ENCODE assay signal across 16 cellular contexts in genomic region chr7:77532247-77532646, GRCh38. TPM values are rescaled to one million over a fixed set of nuclear protein-coding genes. Genes with fewer than 3 reads are reported as not detected.
DNase-seq lines count a peak whose midpoint lies in the region; ATAC-seq and TF ChIP-seq lines count a peak whose summit lies in the region.
"Had no signal": no experiment of that assay in that cellular context is flagged by ENCODE, and none has a peak within 500 bp of the region (broad histone marks: within the 10 kb centered on the region; RNA-seq: fewer than 3 reads in every experiment).

No MANE protein-coding gene starts in this region.

- intact Hi-C loops in activated CD4-positive, alpha-beta memory T cell treated with anti-CD3 and anti-CD28 coated beads for 36 hours (cut with micrococcal nuclease): no loop called here
- intact Hi-C loops in uterus (cut with DNase I; ENCODE audit: low total_unique reads): no loop called here

- H3K27ac ChIP-seq in uterus: no peak overlapping the region

- no peaks in the 10 kb centered on the region for H3K36me3 Mint-ChIP-seq in activated CD4-positive, alpha-beta memory T cell treated with anti-CD3 and anti-CD28 coated beads for 36 hours
- no peaks in the 10 kb centered on the region for H3K36me3 Mint-ChIP-seq in activated CD4-positive, alpha-beta memory T cell treated with anti-CD3 and anti-CD28 coated beads, Interleukin-2, amount 10 ng/mL, durations not matched to agents 7 days and 5 days (ENCODE audit: low read depth)
- no peaks in the 10 kb centered on the region for H3K36me3 Mint-ChIP-seq in activated naive CD8-positive, alpha-beta T cell treated with anti-CD3 and anti-CD28 coated beads for 36 hours

- no peak for DNase-seq in activated CD4-positive, alpha-beta memory T cell treated with anti-CD3 and anti-CD28 coated beads for 36 hours
- DNase-seq in activated CD4-positive, alpha-beta memory T cell treated with anti-CD3 and anti-CD28 coated beads, Interleukin-2, amount 10 ng/mL, durations not matched to agents 7 days and 5 days: no peak
- peak; percentile 48 for DNase-seq in SIG-M5 (lab: John Stamatoyannopoulos, UW)
- DNase-seq in fibroblast of gingiva (ENCODE audit: low read depth): peak; percentile 68
- no peak for DNase-seq in activated T-cell treated with anti-CD3 and anti-CD28 coated beads for 4 hours
- no peak for DNase-seq in left lobe of liver (ENCODE audit: low spot score)
- no peak for DNase-seq in activated naive CD8-positive, alpha-beta T cell treated with anti-CD3 and anti-CD28 coated beads for 36 hours
- no peak for DNase-seq in uterus
- DNase-seq: 8988T, C1 segment of cervical spinal cord, COR-L47, IMR-90, NCI-H1048, NCI-H1694, SHP77 treated with DMSO at 0.1 percent for 48 hours had no signal

- H3K36me3 ChIP-seq in uterus: no peaks in the 10 kb centered on the region
- H3K36me3 ChIP-seq: HAP-1 had no signal

- H3K27me3 Mint-ChIP-seq in activated CD4-positive, alpha-beta memory T cell treated with anti-CD3 and anti-CD28 coated beads for 36 hours: no peaks in the 10 kb centered on the region
- peaks cover 2% of the 10 kb centered on the region for H3K27me3 Mint-ChIP-seq in activated CD4-positive, alpha-beta memory T cell treated with anti-CD3 and anti-CD28 coated beads, Interleukin-2, amount 10 ng/mL, durations not matched to agents 7 days and 5 days
- no peaks in the 10 kb centered on the region for H3K27me3 Mint-ChIP-seq in activated naive CD8-positive, alpha-beta T cell treated with anti-CD3 and anti-CD28 coated beads for 36 hours

- CTCF ChIA-PET in activated CD4-positive, alpha-beta memory T cell treated with anti-CD3 and anti-CD28 coated beads for 36 hours (lab: Charles Lee): no interaction called here
- CTCF ChIA-PET in activated CD4-positive, alpha-beta memory T cell treated with anti-CD3 and anti-CD28 coated beads, Interleukin-2, amount 10 ng/mL, durations not matched to agents 7 days and 5 days (lab: Charles Lee): no interaction called here

- H3K27ac Mint-ChIP-seq in activated CD4-positive, alpha-beta memory T cell treated with anti-CD3 and anti-CD28 coated beads for 36 hours: peak overlapping the region; percentile 1
- H3K27ac Mint-ChIP-seq in activated CD4-positive, alpha-beta memory T cell treated with anti-CD3 and anti-CD28 coated beads, Interleukin-2, amount 10 ng/mL, durations not matched to agents 7 days and 5 days: no peak overlapping the region
- no peak overlapping the region for H3K27ac Mint-ChIP-seq in activated naive CD8-positive, alpha-beta T cell treated with anti-CD3 and anti-CD28 coated beads for 36 hours

- peaks cover 2% of the 10 kb centered on the region for H3K4me1 Mint-ChIP-seq in activated CD4-positive, alpha-beta memory T cell treated with anti-CD3 and anti-CD28 coated beads for 36 hours (ENCODE audit: low read depth)
- H3K4me1 Mint-ChIP-seq in activated CD4-positive, alpha-beta memory T cell treated with anti-CD3 and anti-CD28 coated beads, Interleukin-2, amount 10 ng/mL, durations not matched to agents 7 days and 5 days: peaks cover 7% of the 10 kb centered on the region
- peaks cover 12% of the 10 kb centered on the region for H3K4me1 Mint-ChIP-seq in activated naive CD8-positive, alpha-beta T cell treated with anti-CD3 and anti-CD28 coated beads for 36 hours

- POLR2A ChIA-PET in activated CD4-positive, alpha-beta memory T cell treated with anti-CD3 and anti-CD28 coated beads for 36 hours (lab: Charles Lee): no interaction called here
- POLR2A ChIA-PET in activated CD4-positive, alpha-beta memory T cell treated with anti-CD3 and anti-CD28 coated beads, Interleukin-2, amount 10 ng/mL, durations not matched to agents 7 days and 5 days (lab: Charles Lee): no interaction called here

- H3K4me1 ChIP-seq in uterus: no peaks in the 10 kb centered on the region
- H3K4me1 ChIP-seq: HAP-1 had no signal

- H3K9me3 Mint-ChIP-seq in activated CD4-positive, alpha-beta memory T cell treated with anti-CD3 and anti-CD28 coated beads for 36 hours: no peaks in the 10 kb centered on the region
- no peaks in the 10 kb centered on the region for H3K9me3 Mint-ChIP-seq in activated CD4-positive, alpha-beta memory T cell treated with anti-CD3 and anti-CD28 coated beads, Interleukin-2, amount 10 ng/mL, durations not matched to agents 7 days and 5 days
- H3K9me3 Mint-ChIP-seq in activated naive CD8-positive, alpha-beta T cell treated with anti-CD3 and anti-CD28 coated beads for 36 hours: no peaks in the 10 kb centered on the region

- H3K9me3 ChIP-seq in uterus: no peaks in the 10 kb centered on the region

- no peak overlapping the region for H3K4me3 ChIP-seq in uterus
- H3K4me3 ChIP-seq: HAP-1 had no signal

- no peak for TF ChIP-seq CTCF in uterus (IDR thresholded peaks at IDR 0.05)

- ATAC-seq in left lobe of liver: no peak

- no peaks in the 10 kb centered on the region for H3K27me3 ChIP-seq in uterus

- no peak overlapping the region for H3K4me3 Mint-ChIP-seq in activated CD4-positive, alpha-beta memory T cell treated with anti-CD3 and anti-CD28 coated beads for 36 hours
- no peak overlapping the region for H3K4me3 Mint-ChIP-seq in activated CD4-positive, alpha-beta memory T cell treated with anti-CD3 and anti-CD28 coated beads, Interleukin-2, amount 10 ng/mL, durations not matched to agents 7 days and 5 days
- no peak overlapping the region for H3K4me3 Mint-ChIP-seq in activated naive CD8-positive, alpha-beta T cell treated with anti-CD3 and anti-CD28 coated beads for 36 hours

- TF ChIP-seq POLR2A in uterus (IDR thresholded peaks at IDR 0.05): no peak

RNA-seq across cellular contexts. Expression of gene PTPN12, which starts 4.8 kb away (rescaled TPM):
- total RNA-seq in activated CD4-positive, alpha-beta memory T cell treated with anti-CD3 and anti-CD28 coated beads for 36 hours: 10 to 100 TPM in 1 of 2 experiments, 1 to 10 TPM in 1; 9.6 to 12.1 TPM
- total RNA-seq in activated CD4-positive, alpha-beta memory T cell treated with anti-CD3 and anti-CD28 coated beads, Interleukin-2, amount 10 ng/mL, durations not matched to agents 7 days and 5 days: 10 to 100 TPM; 21.4 to 22.0 TPM
- 12.4 TPM for total RNA-seq in left lobe of liver
- 10 to 100 TPM in 1 of 2 experiments, 1 to 10 TPM in 1; 9.8 to 10.9 TPM for total RNA-seq in activated naive CD8-positive, alpha-beta T cell treated with anti-CD3 and anti-CD28 coated beads for 36 hours
- 100 to 1,000 TPM in 2 of 4 donors, 10 to 100 TPM in 2; 52.0 to 123 (median 96.5) TPM for total RNA-seq in uterus

Comparison
In these comparisons a context has a peak if more than half of its experiments do, and no peak if none do; other contexts are left out.
1. DNase-seq: peak in SIG-M5 (single experiment) and fibroblast of gingiva (single experiment); none in activated CD4-positive, alpha-beta memory T cell treated with anti-CD3 and anti-CD28 coated beads for 36 hours (single experiment), activated CD4-positive, alpha-beta memory T cell treated with anti-CD3 and anti-CD28 coated beads, Interleukin-2, amount 10 ng/mL, durations not matched to agents 7 days and 5 days (single experiment), activated T-cell treated with anti-CD3 and anti-CD28 coated beads for 4 hours (single experiment), left lobe of liver (single experiment), activated naive CD8-positive, alpha-beta T cell treated with anti-CD3 and anti-CD28 coated beads for 36 hours (single experiment) and uterus (0 of 2).